In genomic region chr14:35535794-35536112, GRCh38 we compare ENCODE assay signal across 13 cellular contexts. TPM values are rescaled to one million over a fixed set of nuclear protein-coding genes. Genes with fewer than 3 reads are reported as not detected.
DNase-seq lines count a peak whose midpoint lies in the region; ATAC-seq and TF ChIP-seq lines count a peak whose summit lies in the region.
"Had no signal": no experiment of that assay in that cellular context is flagged by ENCODE, and none has a peak within 500 bp of the region (broad histone marks: within the 10 kb centered on the region; RNA-seq: fewer than 3 reads in every experiment).

No MANE protein-coding gene starts in this region.

- no peak for ATAC-seq in GM21825 (IDR thresholded peaks at IDR 0.05; ENCODE audit: unreplicated experiment)

- TF ChIP-seq CTCF in endothelial cell (IDR thresholded peaks at IDR 0.05; ENCODE audit: unreplicated experiment) (no peak), neural cell (IDR thresholded peaks at IDR 0.05; ENCODE audit: poor library complexity, severe bottlenecking) (no peak)

- no peaks in the 10 kb centered on the region for H4K20me1 ChIP-seq in neural cell (ENCODE audit: insufficient read depth)

- TF ChIP-seq RAD21 in neural cell (conservative IDR thresholded peaks at IDR 0.05) = no peak

- no peak overlapping the region for H2AFZ ChIP-seq in neural cell (ENCODE audit: low read depth, low read length)

- DNase-seq in CD4-positive, alpha-beta memory T cell = no peak
- DNase-seq in endothelial cell (ENCODE audit: low spot score) (peak; percentile 4), NCI-H345 (lab: John Stamatoyannopoulos, UW) (no peak), kidney tubule cell (ENCODE audit: low spot score) (no peak), RPMI8226 (no peak)
- DNase-seq: NCI-H2081 had no signal

- intact Hi-C loops in CD4-positive, alpha-beta memory T cell (cut with micrococcal nuclease) = no loop called here

- H3K4me3 ChIP-seq in CD4-positive, alpha-beta memory T cell (ENCODE audit: low read length in 2 of 2) = no peak overlapping the region
- H3K4me3 ChIP-seq in HUES64 (ENCODE audit: low read length) (peak overlapping the region; percentile 73), neural cell (ENCODE audit: low read length) (peak overlapping the region; percentile 88)

- no peaks in the 10 kb centered on the region for H3K36me3 ChIP-seq in CD4-positive, alpha-beta memory T cell (ENCODE audit: insufficient read depth, low read length)
- no peaks in the 10 kb centered on the region for H3K36me3 ChIP-seq in HUES64 (ENCODE audit: insufficient read depth, low read length)
- H3K36me3 ChIP-seq in neural cell (ENCODE audit: insufficient read depth, low read length) = no peaks in the 10 kb centered on the region
- H3K36me3 ChIP-seq: HAP-1 had no signal

- no peak overlapping the region for H3K9ac ChIP-seq in HUES64 (ENCODE audit: low read depth, low read length)
- H3K9ac ChIP-seq in neural cell (ENCODE audit: low read length) = peak overlapping the region; percentile 32

- no peak overlapping the region for H3K27ac ChIP-seq in CD4-positive, alpha-beta memory T cell (ENCODE audit: low read depth, low read length)
- H3K27ac ChIP-seq in HUES64 (ENCODE audit: low read depth, low read length) (no peak overlapping the region), neural cell (ENCODE audit: low read length) (no peak overlapping the region)
- H3K27ac ChIP-seq: HL-60, skin epidermis had no signal

- WGBS in HUES64 = 17% methylated on average over 9 of the region's 10 CpGs

- H3K9me3 ChIP-seq in CD4-positive, alpha-beta memory T cell (ENCODE audit: control insufficient read depth in 1 of 2, low read length in 2 of 2) = no peaks in the 10 kb centered on the region
- H3K9me3 ChIP-seq in HUES64 (ENCODE audit: insufficient read depth, low read depth, low read length) (no peaks in the 10 kb centered on the region), neural cell (ENCODE audit: low read length) (no peaks in the 10 kb centered on the region)
- H3K9me3 ChIP-seq: HAP-1 had no signal

- peak overlapping the region in 1 of 7 donors; percentile 29 for H3K27ac Mint-ChIP-seq in CD4-positive, alpha-beta memory T cell
- H3K27ac Mint-ChIP-seq in endothelial cell (ENCODE audit: unreplicated experiment) = no peak overlapping the region

- H3K36me3 Mint-ChIP-seq in CD4-positive, alpha-beta memory T cell = peaks cover 18 to 26% of the 10 kb centered on the region in 2 donors
- no peaks in the 10 kb centered on the region for H3K36me3 Mint-ChIP-seq in endothelial cell (ENCODE audit: low read depth, unreplicated experiment)

- H3F3A ChIP-seq in neural cell (ENCODE audit: insufficient read depth, low read length, poor library complexity, severe bottlenecking) = no peaks in the 10 kb centered on the region

- H3K9me2 ChIP-seq in neural cell (ENCODE audit: insufficient read depth, low read length) = no peaks in the 10 kb centered on the region

- CTCF ChIA-PET in CD4-positive, alpha-beta memory T cell (lab: Charles Lee; ENCODE audit: partially characterized antibody) = no interaction called here

- H3K4me3 Mint-ChIP-seq in CD4-positive, alpha-beta memory T cell = peak overlapping the region in 6 of 8 donors; percentile 21 to 67 (median 54)
- peak overlapping the region; percentile 42 for H3K4me3 Mint-ChIP-seq in endothelial cell (ENCODE audit: unreplicated experiment)

- no peaks in the 10 kb centered on the region for H3K79me2 ChIP-seq in neural cell (replicated peaks; ENCODE audit: insufficient read depth, low read length)

- H3K27me3 ChIP-seq in CD4-positive, alpha-beta memory T cell (ENCODE audit: insufficient read depth, low read length) = peaks cover 20% of the 10 kb centered on the region
- H3K27me3 ChIP-seq in HUES64 (ENCODE audit: insufficient read depth, low read length) = peaks cover 74% of the 10 kb centered on the region
- H3K27me3 ChIP-seq in neural cell (ENCODE audit: insufficient read depth, low read depth, low read length) = peaks cover 67% of the 10 kb centered on the region

- POLR2A ChIA-PET in CD4-positive, alpha-beta memory T cell (lab: Charles Lee; ENCODE audit: partially characterized antibody) = no interaction called here

- no peaks in the 10 kb centered on the region for H3K9me3 Mint-ChIP-seq in CD4-positive, alpha-beta memory T cell
- no peaks in the 10 kb centered on the region for H3K9me3 Mint-ChIP-seq in endothelial cell (ENCODE audit: unreplicated experiment)

- peaks cover 20% of the 10 kb centered on the region for H3K4me1 ChIP-seq in CD4-positive, alpha-beta memory T cell (ENCODE audit: insufficient read depth, low read length)
- no peaks in the 10 kb centered on the region for H3K4me1 ChIP-seq in HUES64 (ENCODE audit: insufficient read depth, low read length)

- peaks cover 1 to 17% (median 11%) of the 10 kb centered on the region in 4 donors for H3K4me1 Mint-ChIP-seq in CD4-positive, alpha-beta memory T cell
- peaks cover 5% of the 10 kb centered on the region for H3K4me1 Mint-ChIP-seq in endothelial cell (ENCODE audit: unreplicated experiment)

- no peak for TF ChIP-seq EP300 in neural cell (conservative IDR thresholded peaks at IDR 0.05; ENCODE audit: poor library complexity, severe bottlenecking)

- no peak overlapping the region for H3K4me2 ChIP-seq in neural cell (ENCODE audit: low read length)

- H3K27me3 Mint-ChIP-seq in CD4-positive, alpha-beta memory T cell = peaks cover 22 to 25% of the 10 kb centered on the region in 2 donors
- peaks cover 13% of the 10 kb centered on the region for H3K27me3 Mint-ChIP-seq in endothelial cell (ENCODE audit: unreplicated experiment)

TF ChIP-seq in neural cell, 6 proteins besides CTCF, POLR2A, EP300 and RAD21:
- TF ChIP-seq SMC3 (conservative IDR thresholded peaks at IDR 0.05; ENCODE audit: poor library complexity) = no peak
- TF ChIP-seq TAF1 (IDR thresholded peaks at IDR 0.05; ENCODE audit: low read depth) = no peak
- TF ChIP-seq EZH2 (IDR thresholded peaks at IDR 0.05; ENCODE audit: borderline replicate concordance, insufficient read depth, low read length, poor library complexity, severe bottlenecking) = no peak
- no peak for TF ChIP-seq MXI1 (conservative IDR thresholded peaks at IDR 0.05; ENCODE audit: poor library complexity, severe bottlenecking)
- no peak for TF ChIP-seq REST (IDR thresholded peaks at IDR 0.05; ENCODE audit: borderline replicate concordance)

RNA-seq across cellular contexts. Expression of gene INSM2, which starts 1.8 kb away (rescaled TPM):
- total RNA-seq in CD4-positive, alpha-beta memory T cell = not detected
- not detected for polyA plus RNA-seq in CD4-positive, alpha-beta memory T cell
- not detected for polyA plus RNA-seq in HUES64 (2013, experiment 1 of 2)
- not detected for polyA plus RNA-seq in HUES64 (2013, experiment 2 of 2)
- not detected for total RNA-seq in endothelial cell (ENCODE audit: unreplicated experiment)
- 0.98 and 2.4 TPM in 2 replicates for polyA plus RNA-seq in neural cell
- 1.5 and 1.6 TPM in 2 replicates for polyA minus RNA-seq in neural cell
- total RNA-seq: dermis blood vessel endothelial cell had no signal

Comparison
In these comparisons a context has a peak if more than half of its experiments do, and no peak if none do; other contexts are left out.
1. H3K4me3 ChIP-seq: peak in HUES64 (single experiment) and neural cell (single experiment); none in CD4-positive, alpha-beta memory T cell (0 of 2).